8 cellular contexts compared by ENCODE assay signal in the genomic region with DNA sequence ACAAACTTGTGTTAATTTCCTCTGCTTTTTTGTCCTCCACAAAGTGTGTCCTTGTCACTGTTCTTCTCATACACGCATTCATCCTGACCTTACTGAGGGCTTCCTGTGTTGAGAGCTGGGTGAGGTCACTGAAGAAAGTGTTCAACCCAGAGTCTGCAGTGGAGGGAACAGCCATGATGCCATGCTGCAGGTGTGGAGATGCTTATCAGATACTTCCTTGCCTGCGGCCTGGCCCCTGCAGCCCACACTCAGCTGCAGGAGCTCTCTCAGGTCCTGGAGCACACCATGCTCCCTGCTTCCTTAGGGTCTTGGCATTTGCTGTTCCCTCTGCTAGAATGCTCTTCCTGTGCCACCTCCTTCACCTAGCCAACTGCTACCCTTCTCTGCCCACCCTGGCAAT.
DNase-seq lines count a peak whose midpoint lies in the region; ATAC-seq and TF ChIP-seq lines count a peak whose summit lies in the region.

No MANE protein-coding gene starts in this region.

- intact Hi-C loops in CD4-positive, alpha-beta T cell (cut with DNase I, micrococcal nuclease), result loop anchor here (2.0 to 5.0 kb wide), 2 partner anchors 76 to 280 kb away; no protein-coding TSS in a partner anchor
- intact Hi-C loops in left colon (cut with DNase I, micrococcal nuclease), result no loop called here

- peak overlapping the region; percentile 26 for H3K4me3 Mint-ChIP-seq in CD4-positive, alpha-beta T cell
- no peak overlapping the region for H3K4me3 Mint-ChIP-seq in type B pancreatic cell

- H3K27ac Mint-ChIP-seq in CD4-positive, alpha-beta T cell, result peak overlapping the region; percentile 77
- H3K27ac Mint-ChIP-seq in type B pancreatic cell, result no peak overlapping the region

- H3K27me3 Mint-ChIP-seq in CD4-positive, alpha-beta T cell, result no peaks in the 10 kb centered on the region
- H3K27me3 Mint-ChIP-seq in type B pancreatic cell, result no peaks in the 10 kb centered on the region

- peak; percentile 26 to 65 (median 36) for DNase-seq in CD4-positive, alpha-beta T cell
- DNase-seq in activated CD4-positive, alpha-beta T cell treated with anti-CD3 and anti-CD28 coated beads, Interleukin-2, amount 50 U/mL, for 1 hour, result peak; percentile 44
- DNase-seq in left colon, result no peak
- DNase-seq in EL, result no peak
- DNase-seq in globus pallidus (ENCODE audit: low spot score), result no peak
- DNase-seq in type B pancreatic cell (ENCODE audit: extremely low spot score, unreplicated experiment), result no peak
- no peak for DNase-seq in SHP77 (lab: John Stamatoyannopoulos, UW)

- POLR2A ChIA-PET in CD4-positive, alpha-beta T cell (lab: Charles Lee), result interaction anchor here (0.8 to 1.9 kb wide), 6 partner anchors 9 to 77 kb away, joined by 3 to 21 read pairs (median 4); no protein-coding TSS in a partner anchor

- H3K27ac ChIP-seq in CD4-positive, alpha-beta T cell (ENCODE audit: low read depth, low read length), result no peak overlapping the region

- peak; percentile 94 for ATAC-seq in CD4-positive, alpha-beta T cell (ENCODE audit: poor library complexity)
- peak; percentile 50 for ATAC-seq in HG02678 (IDR thresholded peaks at IDR 0.05; ENCODE audit: unreplicated experiment)
- peak; percentile 41 for ATAC-seq in left colon

- H3K27me3 ChIP-seq in CD4-positive, alpha-beta T cell (ENCODE audit: control insufficient read depth, insufficient read depth, low read length), result no peaks in the 10 kb centered on the region

- no peaks in the 10 kb centered on the region for H3K9me3 ChIP-seq in CD4-positive, alpha-beta T cell (ENCODE audit: control insufficient read depth, low read length)

- TF ChIP-seq CTCF in CD4-positive, alpha-beta T cell (IDR thresholded peaks at IDR 0.05), result no peak
- no peak for TF ChIP-seq CTCF in type B pancreatic cell (conservative IDR thresholded peaks at IDR 0.05)

- no peaks in the 10 kb centered on the region for H3K36me3 Mint-ChIP-seq in CD4-positive, alpha-beta T cell (ENCODE audit: low read depth)
- H3K36me3 Mint-ChIP-seq in type B pancreatic cell, result no peaks in the 10 kb centered on the region

- H3K4me1 Mint-ChIP-seq in CD4-positive, alpha-beta T cell (ENCODE audit: low read depth), result peaks cover 46% of the 10 kb centered on the region
- peaks cover 27% of the 10 kb centered on the region for H3K4me1 Mint-ChIP-seq in type B pancreatic cell (ENCODE audit: unreplicated experiment)

- no peaks in the 10 kb centered on the region for H3K9me3 Mint-ChIP-seq in CD4-positive, alpha-beta T cell
- no peaks in the 10 kb centered on the region for H3K9me3 Mint-ChIP-seq in type B pancreatic cell

- CTCF ChIA-PET in CD4-positive, alpha-beta T cell (lab: Charles Lee), result interaction anchor here (1.2 kb wide), 1 partner anchor 222 kb away, joined by 3 read pairs; no protein-coding TSS in a partner anchor

Comparison
In these comparisons a context has a peak if more than half of its experiments do, and no peak if none do; other contexts are left out.
1. ATAC-seq: peak in every context shown above with its lines; median percentile 94 in CD4-positive, alpha-beta T cell; 50 in HG02678; 41 in left colon.
2. DNase-seq: peak in CD4-positive, alpha-beta T cell (10 of 10) and activated CD4-positive, alpha-beta T cell treated with anti-CD3 and anti-CD28 coated beads, Interleukin-2, amount 50 U/mL, for 1 hour (single experiment); none in left colon (0 of 2), EL (single experiment), globus pallidus (single experiment), type B pancreatic cell (single experiment) and SHP77 (0 of 2).
3. intact Hi-C loops: an anchor here in CD4-positive, alpha-beta T cell (2.0 to 5.0 kb wide); none called in left colon.